34 cellular contexts compared by ENCODE assay signal in the genomic region with DNA sequence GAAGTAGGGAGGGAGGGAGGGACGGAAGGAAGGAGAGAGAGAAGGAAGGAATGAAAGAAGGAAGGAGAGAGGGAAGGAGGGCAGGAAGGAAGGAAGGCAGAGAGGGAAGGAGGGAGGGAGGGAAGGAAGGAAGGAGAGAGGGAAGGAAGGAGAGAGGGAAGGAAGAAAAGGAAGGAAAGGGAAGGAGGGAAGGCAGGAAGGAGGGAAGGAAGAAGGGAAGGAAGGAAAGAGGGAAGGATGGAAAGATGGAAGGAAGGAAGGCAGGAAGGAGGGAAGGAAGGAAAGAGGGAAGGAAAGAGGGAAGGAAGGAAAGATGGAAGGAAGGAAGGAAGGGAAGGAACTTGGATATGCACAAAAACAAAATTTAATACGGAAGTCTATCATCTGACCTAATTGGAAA.
"Had no signal": no experiment of that assay in that cellular context is flagged by ENCODE, and none has a peak within 500 bp of the region (broad histone marks: within the 10 kb centered on the region; RNA-seq: fewer than 3 reads in every experiment).

No MANE protein-coding gene starts in this region.

- H3K27ac ChIP-seq: adrenal gland, ascending aorta, body of pancreas, brain microvascular endothelial cell, breast epithelium, cardiac muscle cell had no signal

- H3K4me3 ChIP-seq: adrenal gland, ascending aorta, body of pancreas, breast epithelium, cardiac muscle cell had no signal

- H3K36me3 ChIP-seq: adrenal gland, ascending aorta, brain microvascular endothelial cell, breast epithelium, cardiac muscle cell had no signal

- H3K9me3 ChIP-seq: adrenal gland had no signal

- FAIRE-seq: astrocyte, bronchial epithelial cell had no signal

- ATAC-seq: activated naive CD4-positive, alpha-beta T cell treated with anti-CD3 and anti-CD28 coated beads, Interleukin-2, amount 50 U/mL, for 72 hours; activated naive CD8-positive, alpha-beta T cell treated with anti-CD3 and anti-CD28 coated beads, Interleukin-2, amount 50 U/mL, for 24 hours; activated T-cell treated with anti-CD3 and anti-CD28 coated beads, Interleukin-2, amount 50 U/mL, for 4 hours; activated T-cell treated with anti-CD3 and anti-CD28 coated beads, Interleukin-2, amount 50 U/mL, for 72 hours; activated T-helper 17 cell treated with anti-CD3 and anti-CD28 coated beads, Interleukin-2, amount 50 U/mL, for 72 hours; body of pancreas had no signal

- H3K27me3 ChIP-seq: adrenal gland, ascending aorta, body of pancreas, brain microvascular endothelial cell, breast epithelium, cardiac muscle cell had no signal

- H3K4me1 ChIP-seq: adrenal gland, ascending aorta, body of pancreas, breast epithelium had no signal

- DNase-seq: activated effector memory CD4-positive, alpha-beta T cell treated with anti-CD3 and anti-CD28 coated beads, Interleukin-2, amount 50 U/mL, for 16 hours; activated effector memory CD4-positive, alpha-beta T cell treated with Interleukin-2 at 50 U/mL for 16 hours; activated gamma-delta T cell; activated gamma-delta T cell treated with Interleukin-2 at 50 U/mL for 16 hours; activated naive CD4-positive, alpha-beta T cell; activated naive CD4-positive, alpha-beta T cell treated with anti-CD3 and anti-CD28 coated beads for 36 hours; activated naive CD4-positive, alpha-beta T cell treated with anti-CD3 and anti-CD28 coated beads, Interleukin-2, amount 10 ng/mL, durations not matched to agents 7 days and 5 days; activated naive CD4-positive, alpha-beta T cell treated with anti-CD3 and anti-CD28 coated beads, Interleukin-2, amount 50 U/mL, for 16 hours; activated naive CD4-positive, alpha-beta T cell treated with Interleukin-2 at 50 U/mL for 16 hours; activated naive CD8-positive, alpha-beta T cell treated with anti-CD3 and anti-CD28 coated beads for 36 hours; activated naive CD8-positive, alpha-beta T cell treated with anti-CD3 and anti-CD28 coated beads, Interleukin-2, amount 10 ng/mL, durations not matched to agents 7 days and 5 days; activated naive CD8-positive, alpha-beta T cell treated with anti-CD3 and anti-CD28 coated beads, Interleukin-2, amount 50 U/mL, for 24 hours; activated T-cell treated with anti-CD3 and anti-CD28 coated beads, Interleukin-2, amount 50 U/mL, for 1 hour; activated T-cell treated with anti-CD3 and anti-CD28 coated beads, Interleukin-2, amount 50 U/mL, for 24 hours; activated T-cell treated with anti-CD3 and anti-CD28 coated beads, Interleukin-2, amount 50 U/mL, for 4 hours; activated T-cell treated with anti-CD3 and anti-CD28 coated beads, Interleukin-2, amount 50 U/mL, for 48 hours; activated T-cell treated with anti-CD3 and anti-CD28 coated beads, Interleukin-2, amount 50 U/mL, for 72 hours; adrenal gland; amniotic stem cell; amygdala; anterior cingulate cortex; aorta; body of pancreas; brain microvascular endothelial cell; caudate nucleus; central memory CD4-positive, alpha-beta T cell; cerebellar nuclear complex had no signal
